Comparison of ENCODE assay signal across 28 cellular contexts in the genomic region with DNA sequence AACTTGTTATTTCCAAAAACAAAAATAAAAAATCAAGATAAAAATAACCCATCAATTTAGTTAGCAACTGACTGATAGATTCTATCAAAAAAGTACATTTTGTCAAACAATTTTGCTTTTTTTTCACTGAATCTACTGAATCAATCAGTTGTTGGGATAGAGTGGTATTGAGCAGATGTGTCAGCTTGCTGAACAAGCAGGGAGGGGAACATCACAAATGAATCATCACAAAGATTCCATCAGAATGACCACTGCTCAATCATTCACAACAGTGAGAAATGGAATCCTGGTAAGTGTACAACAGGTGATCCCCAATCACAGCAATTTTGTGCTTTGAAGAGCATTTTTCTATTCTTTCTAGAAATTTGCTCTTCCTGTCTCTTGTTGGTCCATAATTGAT. TPM values are rescaled to one million over a fixed set of nuclear protein-coding genes. Genes with fewer than 3 reads are reported as not detected.
"Had no signal": no experiment of that assay in that cellular context is flagged by ENCODE, and none has a peak within 500 bp of the region (broad histone marks: within the 10 kb centered on the region; RNA-seq: fewer than 3 reads in every experiment).

No MANE protein-coding gene starts in this region.

- H3K27ac Mint-ChIP-seq: activated B cell treated with CpG ODN at 0.5 μM for 24 hours; activated CD4-positive, alpha-beta T cell treated with anti-CD3 and anti-CD28 coated beads for 36 hours; activated naive CD4-positive, alpha-beta T cell treated with anti-CD3 and anti-CD28 coated beads, Interleukin-2, amount 10 ng/mL, durations not matched to agents 7 days and 5 days; activated naive CD8-positive, alpha-beta T cell treated with anti-CD3 and anti-CD28 coated beads, Interleukin-2, amount 50 U/mL, for 24 hours; natural killer cell; progenitor cell of endocrine pancreas had no signal

- H3K27me3 Mint-ChIP-seq: activated B cell treated with CpG ODN at 0.5 μM for 24 hours had no signal

- H3K4me3 ChIP-seq: body of pancreas, heart left ventricle, spleen, testis, uterus had no signal

- ATAC-seq: activated CD4-positive, alpha-beta T cell treated with anti-CD3 and anti-CD28 coated beads for 36 hours; activated naive CD8-positive, alpha-beta T cell treated with anti-CD3 and anti-CD28 coated beads, Interleukin-2, amount 50 U/mL, for 24 hours; activated T-cell treated with anti-CD3 and anti-CD28 coated beads, Interleukin-2, amount 50 U/mL, for 4 hours; body of pancreas; esophagus mucosa; heart left ventricle; left ventricle myocardium superior; natural killer cell had no signal

- H3K36me3 Mint-ChIP-seq: activated naive CD4-positive, alpha-beta T cell treated with anti-CD3 and anti-CD28 coated beads, Interleukin-2, amount 10 ng/mL, durations not matched to agents 7 days and 5 days; natural killer cell had no signal

- DNase-seq: activated B cell treated with CpG ODN at 0.5 μM for 24 hours; activated CD4-positive, alpha-beta T cell treated with anti-CD3 and anti-CD28 coated beads for 36 hours; activated CD4-positive, alpha-beta T cell treated with anti-CD3 and anti-CD28 coated beads, Interleukin-2, amount 50 U/mL, for 4 hours; activated CD8-positive, alpha-beta memory T cell treated with anti-CD3 and anti-CD28 coated beads for 24 hours; activated CD8-positive, alpha-beta memory T cell treated with anti-CD3 and anti-CD28 coated beads, Interleukin-2, amount 50 U/mL, for 4 hours; activated naive CD4-positive, alpha-beta T cell treated with anti-CD3 and anti-CD28 coated beads, Interleukin-2, amount 10 ng/mL, durations not matched to agents 7 days and 5 days; activated naive CD8-positive, alpha-beta T cell treated with anti-CD3 and anti-CD28 coated beads, Interleukin-2, amount 50 U/mL, for 24 hours; activated T-cell treated with anti-CD3 and anti-CD28 coated beads, Interleukin-2, amount 50 U/mL, for 4 hours; body of pancreas; caudate nucleus; dermis blood vessel endothelial cell; effector CD8-positive, alpha-beta T cell; heart left ventricle; islet precursor cell; left ventricle myocardium superior; midbrain; natural killer cell; spleen; stimulated activated CD4-positive, alpha-beta T cell treated with anti-CD3 and anti-CD28 coated beads, Interleukin-4, amount 100 ng/mL, for 1 hour; stimulated activated naive CD4-positive, alpha-beta T cell; T-helper 1 cell; T-helper 9 cell; testis; trophoblast cell; uterus had no signal

- H3K4me1 Mint-ChIP-seq: activated B cell treated with CpG ODN at 0.5 μM for 24 hours; activated CD4-positive, alpha-beta T cell treated with anti-CD3 and anti-CD28 coated beads for 36 hours; activated naive CD4-positive, alpha-beta T cell treated with anti-CD3 and anti-CD28 coated beads, Interleukin-2, amount 10 ng/mL, durations not matched to agents 7 days and 5 days; activated naive CD8-positive, alpha-beta T cell treated with anti-CD3 and anti-CD28 coated beads, Interleukin-2, amount 50 U/mL, for 24 hours; natural killer cell had no signal

- H3K4me3 Mint-ChIP-seq: activated B cell treated with CpG ODN at 0.5 μM for 24 hours; activated CD4-positive, alpha-beta T cell treated with anti-CD3 and anti-CD28 coated beads for 36 hours; activated naive CD4-positive, alpha-beta T cell treated with anti-CD3 and anti-CD28 coated beads, Interleukin-2, amount 10 ng/mL, durations not matched to agents 7 days and 5 days; activated naive CD8-positive, alpha-beta T cell treated with anti-CD3 and anti-CD28 coated beads, Interleukin-2, amount 50 U/mL, for 24 hours; activated T-cell treated with anti-CD3 and anti-CD28 coated beads, Interleukin-2, amount 50 U/mL, for 4 hours; natural killer cell had no signal

- H3K9me3 Mint-ChIP-seq: activated B cell treated with CpG ODN at 0.5 μM for 24 hours; activated naive CD4-positive, alpha-beta T cell treated with anti-CD3 and anti-CD28 coated beads, Interleukin-2, amount 10 ng/mL, durations not matched to agents 7 days and 5 days; activated naive CD8-positive, alpha-beta T cell treated with anti-CD3 and anti-CD28 coated beads, Interleukin-2, amount 50 U/mL, for 24 hours; activated T-cell treated with anti-CD3 and anti-CD28 coated beads, Interleukin-2, amount 50 U/mL, for 4 hours; natural killer cell had no signal

RNA-seq across cellular contexts. Expression of gene SLC14A2, which starts 12.3 kb away (rescaled TPM):
- total RNA-seq: activated B cell treated with CpG ODN at 0.5 μM for 24 hours; activated T-cell treated with anti-CD3 and anti-CD28 coated beads, Interleukin-2, amount 50 U/mL, for 4 hours; body of pancreas; dermis blood vessel endothelial cell; esophagus mucosa; left ventricle myocardium superior; osteocyte; uterus had no signal
